13 cellular contexts compared by ENCODE assay signal in genomic region chr6:16659471-16660156, GRCh38.
DNase-seq lines count a peak whose midpoint lies in the region; ATAC-seq and TF ChIP-seq lines count a peak whose summit lies in the region.
"Had no signal": no experiment of that assay in that cellular context is flagged by ENCODE, and none has a peak within 500 bp of the region (broad histone marks: within the 10 kb centered on the region; RNA-seq: fewer than 3 reads in every experiment).

No MANE protein-coding gene starts in this region.

- H3K27me3 ChIP-seq in PC-3 (ENCODE audit: low read length), result no peaks in the 10 kb centered on the region
- H3K27me3 ChIP-seq: transverse colon had no signal

- H4K20me1 ChIP-seq in OCI-LY7 (ENCODE audit: insufficient read depth, low read length), result no peaks in the 10 kb centered on the region
- no peaks in the 10 kb centered on the region for H4K20me1 ChIP-seq in PC-3 (ENCODE audit: low read length)

- no peak overlapping the region for H3K9ac ChIP-seq in PC-3 (ENCODE audit: low read length)

- H3K9me2 ChIP-seq in OCI-LY7 (ENCODE audit: insufficient read depth, low read length) (no peaks in the 10 kb centered on the region), PC-3 (replicated peaks; ENCODE audit: low read length) (no peaks in the 10 kb centered on the region)

- H3K4me3 ChIP-seq in OCI-LY7 (ENCODE audit: low read depth, low read length, poor library complexity, severe bottlenecking) (no peak overlapping the region), PC-3 (ENCODE audit: low read length) (no peak overlapping the region)
- H3K4me3 ChIP-seq: transverse colon had no signal

- no peaks in the 10 kb centered on the region for H3F3A ChIP-seq in PC-3 (ENCODE audit: low read length, unreplicated experiment)

- H3K9me3 Mint-ChIP-seq in activated CD4-positive, alpha-beta T cell treated with anti-CD3 and anti-CD28 coated beads for 36 hours (ENCODE audit: low read depth), result peaks cover 6% of the 10 kb centered on the region
- peaks cover 9% of the 10 kb centered on the region for H3K9me3 Mint-ChIP-seq in activated naive CD8-positive, alpha-beta T cell treated with anti-CD3 and anti-CD28 coated beads, Interleukin-2, amount 50 U/mL, for 24 hours
- no peaks in the 10 kb centered on the region for H3K9me3 Mint-ChIP-seq in progenitor cell of endocrine pancreas (ENCODE audit: low read depth)

- peak; percentile 49 for ATAC-seq in activated CD4-positive, alpha-beta T cell treated with anti-CD3 and anti-CD28 coated beads for 36 hours
- peak; percentile 37 for ATAC-seq in HG03432 (IDR thresholded peaks at IDR 0.05; ENCODE audit: unreplicated experiment)
- ATAC-seq in activated naive CD8-positive, alpha-beta T cell treated with anti-CD3 and anti-CD28 coated beads, Interleukin-2, amount 50 U/mL, for 24 hours, result peak; percentile 70
- no peak for ATAC-seq in PC-3
- ATAC-seq: sciatic nerve had no signal

- BruUV-seq in OCI-LY7 (replicated peaks; lab: Mats Ljungman, UMichigan), result no TSS peak
- no TSS peak for BruUV-seq in PC-3 (replicated peaks; lab: Mats Ljungman, UMichigan)

- H3K9me3 ChIP-seq in OCI-LY7 (ENCODE audit: low read length) (no peaks in the 10 kb centered on the region), PC-3 (ENCODE audit: low read length) (no peaks in the 10 kb centered on the region)
- H3K9me3 ChIP-seq: transverse colon had no signal

- TF ChIP-seq CTCF in progenitor cell of endocrine pancreas (IDR thresholded peaks at IDR 0.05; ENCODE audit: unreplicated experiment) (no peak), OCI-LY7 (conservative IDR thresholded peaks at IDR 0.05; ENCODE audit: low read length) (no peak), PC-3 (conservative IDR thresholded peaks at IDR 0.05; ENCODE audit: low read depth, low read length) (no peak)

- H3K27ac ChIP-seq in OCI-LY7 (ENCODE audit: low read depth, low read length, poor library complexity, severe bottlenecking) (no peak overlapping the region), PC-3 (ENCODE audit: low read length) (no peak overlapping the region)
- H3K27ac ChIP-seq: HL-60, transverse colon had no signal

- peaks cover 33% of the 10 kb centered on the region for H3K36me3 Mint-ChIP-seq in activated CD4-positive, alpha-beta T cell treated with anti-CD3 and anti-CD28 coated beads for 36 hours (ENCODE audit: low read depth)
- H3K36me3 Mint-ChIP-seq in activated naive CD8-positive, alpha-beta T cell treated with anti-CD3 and anti-CD28 coated beads, Interleukin-2, amount 50 U/mL, for 24 hours (ENCODE audit: low read depth), result peaks cover 33% of the 10 kb centered on the region
- H3K36me3 Mint-ChIP-seq in progenitor cell of endocrine pancreas (ENCODE audit: insufficient read depth), result peaks cover 12% of the 10 kb centered on the region

- no peak for DNase-seq in activated CD4-positive, alpha-beta T cell treated with anti-CD3 and anti-CD28 coated beads for 36 hours
- no peak for DNase-seq in activated CD4-positive, alpha-beta T cell treated with anti-CD3 and anti-CD28 coated beads for 1 hour
- DNase-seq in activated naive CD8-positive, alpha-beta T cell treated with anti-CD3 and anti-CD28 coated beads, Interleukin-2, amount 50 U/mL, for 24 hours, result no peak
- no peak for DNase-seq in progenitor cell of endocrine pancreas (ENCODE audit: low spot score, unreplicated experiment)
- DNase-seq in OCI-LY7 (ENCODE audit: low spot score), result no peak
- DNase-seq in PC-3, result no peak
- no peak for DNase-seq in GM19238 (ENCODE audit: insufficient read length, low spot score)
- DNase-seq: activated gamma-delta T cell treated with Interleukin-2 at 50 U/mL for 16 hours, MM.1S, transverse colon had no signal

- H2AFZ ChIP-seq in OCI-LY7 (ENCODE audit: low read length) (no peak overlapping the region), PC-3 (ENCODE audit: low read length) (no peak overlapping the region)

- CTCF ChIA-PET in activated CD4-positive, alpha-beta T cell treated with anti-CD3 and anti-CD28 coated beads for 36 hours (lab: Charles Lee), result interaction anchor here (1.1 to 2.1 kb wide), 4 partner anchors 10 to 85 kb away, joined by 3 to 6 read pairs (median 3); no protein-coding TSS in a partner anchor
- CTCF ChIA-PET in OCI-LY7 (lab: Charles Lee; ENCODE audit: unreplicated experiment) (no interaction called here), PC-3 (lab: Charles Lee) (interaction anchor here (0.6 kb wide), 1 partner anchor 250 kb away, joined by 3 read pairs; no protein-coding TSS in a partner anchor)

- H3K79me2 ChIP-seq in OCI-LY7 (ENCODE audit: insufficient read depth, low read depth, low read length), result no peaks in the 10 kb centered on the region
- no peaks in the 10 kb centered on the region for H3K79me2 ChIP-seq in PC-3 (ENCODE audit: low read length)

- intact Hi-C loops in activated CD4-positive, alpha-beta T cell treated with anti-CD3 and anti-CD28 coated beads for 36 hours (cut with DNase I, micrococcal nuclease), result loop anchor here (1.0 to 5.0 kb wide), 16 partner anchors 10 to 341 kb away; no protein-coding TSS in a partner anchor
- intact Hi-C loops in OCI-LY7 (cut with micrococcal nuclease; ENCODE audit: unreplicated experiment), result no loop called here
- intact Hi-C loops in PC-3 (cut with micrococcal nuclease), result no loop called here

- H3K4me1 Mint-ChIP-seq in activated CD4-positive, alpha-beta T cell treated with anti-CD3 and anti-CD28 coated beads for 36 hours, result peaks cover 50% of the 10 kb centered on the region
- peaks cover 65% of the 10 kb centered on the region for H3K4me1 Mint-ChIP-seq in activated naive CD8-positive, alpha-beta T cell treated with anti-CD3 and anti-CD28 coated beads, Interleukin-2, amount 50 U/mL, for 24 hours
- peaks cover 28% of the 10 kb centered on the region for H3K4me1 Mint-ChIP-seq in progenitor cell of endocrine pancreas (ENCODE audit: low read depth)

- H3K4me2 ChIP-seq in OCI-LY7 (ENCODE audit: low read length) (no peak overlapping the region), PC-3 (ENCODE audit: low read length) (no peak overlapping the region)

- POLR2A ChIA-PET in activated CD4-positive, alpha-beta T cell treated with anti-CD3 and anti-CD28 coated beads for 36 hours (lab: Charles Lee), result interaction anchor here (1.0 to 3.2 kb wide), 3 partner anchors 9 to 39 kb away, joined by 3 to 12 read pairs (median 3); no protein-coding TSS in a partner anchor
- POLR2A ChIA-PET in OCI-LY7 (lab: Charles Lee) (no interaction called here), PC-3 (lab: Charles Lee; ENCODE audit: unreplicated experiment) (no interaction called here)

- no peaks in the 10 kb centered on the region for H3K4me1 ChIP-seq in OCI-LY7 (ENCODE audit: insufficient read depth, low read length, poor library complexity, severe bottlenecking)
- no peaks in the 10 kb centered on the region for H3K4me1 ChIP-seq in PC-3 (ENCODE audit: insufficient read depth, low read length)
- H3K4me1 ChIP-seq: transverse colon had no signal

- peak overlapping the region; percentile 17 for H3K4me3 Mint-ChIP-seq in activated CD4-positive, alpha-beta T cell treated with anti-CD3 and anti-CD28 coated beads for 36 hours
- H3K4me3 Mint-ChIP-seq in activated naive CD8-positive, alpha-beta T cell treated with anti-CD3 and anti-CD28 coated beads, Interleukin-2, amount 50 U/mL, for 24 hours, result peak overlapping the region; percentile 60
- H3K4me3 Mint-ChIP-seq in progenitor cell of endocrine pancreas (ENCODE audit: low read depth), result no peak overlapping the region

- H3K27ac Mint-ChIP-seq in activated CD4-positive, alpha-beta T cell treated with anti-CD3 and anti-CD28 coated beads for 36 hours, result peak overlapping the region; percentile 81
- peak overlapping the region; percentile 85 for H3K27ac Mint-ChIP-seq in activated naive CD8-positive, alpha-beta T cell treated with anti-CD3 and anti-CD28 coated beads, Interleukin-2, amount 50 U/mL, for 24 hours
- H3K27ac Mint-ChIP-seq in progenitor cell of endocrine pancreas, result peak overlapping the region; percentile 63

- no peaks in the 10 kb centered on the region for H3K36me3 ChIP-seq in OCI-LY7 (ENCODE audit: insufficient read depth, low read length)
- H3K36me3 ChIP-seq in PC-3 (ENCODE audit: low read depth, low read length), result peaks cover 8% of the 10 kb centered on the region; the same call in 1 of the 2 replicates
- H3K36me3 ChIP-seq: transverse colon had no signal

- H3K27me3 Mint-ChIP-seq in activated CD4-positive, alpha-beta T cell treated with anti-CD3 and anti-CD28 coated beads for 36 hours, result no peaks in the 10 kb centered on the region
- H3K27me3 Mint-ChIP-seq in activated naive CD8-positive, alpha-beta T cell treated with anti-CD3 and anti-CD28 coated beads, Interleukin-2, amount 50 U/mL, for 24 hours, result no peaks in the 10 kb centered on the region
- no peaks in the 10 kb centered on the region for H3K27me3 Mint-ChIP-seq in progenitor cell of endocrine pancreas

Comparison
In these comparisons a context has a peak if more than half of its experiments do, and no peak if none do; other contexts are left out.
1. intact Hi-C loops: an anchor here in activated CD4-positive, alpha-beta T cell treated with anti-CD3 and anti-CD28 coated beads for 36 hours (1.0 to 5.0 kb wide); none called in OCI-LY7 and PC-3.